Comparison of ENCODE assay signal across 16 cellular contexts in the genomic region with DNA sequence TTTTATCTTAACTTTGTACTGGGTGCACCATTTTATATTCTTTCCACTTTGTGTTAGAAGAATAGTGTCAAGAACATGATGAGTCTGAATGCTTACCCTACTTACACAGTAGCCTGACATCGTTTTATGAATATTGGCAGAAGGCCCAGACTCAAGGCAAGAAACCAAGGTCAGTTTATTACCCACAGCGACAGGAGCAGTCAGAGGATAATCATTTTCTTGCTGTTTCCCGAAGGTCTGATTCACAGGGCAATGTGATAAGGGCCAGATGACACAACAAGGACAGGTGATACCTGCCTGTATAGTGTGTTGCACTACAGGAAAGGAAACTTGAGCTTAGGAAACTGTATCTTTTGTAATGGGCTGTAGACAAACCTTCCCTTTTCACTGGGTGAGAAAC.
DNase-seq lines count a peak whose midpoint lies in the region; TF ChIP-seq lines count a peak whose summit lies in the region.
"Had no signal": no experiment of that assay in that cellular context is flagged by ENCODE, and none has a peak within 500 bp of the region (broad histone marks: within the 10 kb centered on the region; RNA-seq: fewer than 3 reads in every experiment).

No MANE protein-coding gene starts in this region.

- TF ChIP-seq CTCF in BE2C (IDR thresholded peaks at IDR 0.05; ENCODE audit: low read depth, low read length) (no peak), lower leg skin (IDR thresholded peaks at IDR 0.05) (no peak)

- no peaks in the 10 kb centered on the region for H3K27me3 ChIP-seq in BE2C
- H3K27me3 ChIP-seq: esophagus squamous epithelium had no signal

- no peak overlapping the region for H3K4me3 ChIP-seq in BE2C (ENCODE audit: low read depth, low read length)
- H3K4me3 ChIP-seq in lower leg skin (ENCODE audit: low read depth, poor library complexity, severe bottlenecking), result no peak overlapping the region
- H3K4me3 ChIP-seq: esophagus squamous epithelium had no signal

- peak; percentile 11 for DNase-seq in BE2C
- DNase-seq in HT1080 (ENCODE audit: low read depth), result peak; percentile 66
- peak; percentile 41 for DNase-seq in amniotic epithelial cell (ENCODE audit: low read depth)
- peak; percentile 32 for DNase-seq in left kidney (ENCODE audit: low read depth, low spot score)
- DNase-seq in activated CD4-positive, alpha-beta T cell treated with anti-CD3 and anti-CD28 coated beads for 48 hours, result no peak
- no peak for DNase-seq in lower leg skin (ENCODE audit: low spot score in 2 of 2)
- DNase-seq in cardiac septum (ENCODE audit: low spot score), result no peak
- DNase-seq in DMS114 treated with DMSO at 0.1 percent for 48 hours (lab: John Stamatoyannopoulos, UW; ENCODE audit: unreplicated experiment), result no peak
- DNase-seq: activated CD4-positive, alpha-beta T cell treated with anti-CD3 and anti-CD28 coated beads, Interleukin-2, amount 50 U/mL, for 48 hours; Caco-2; dermis blood vessel endothelial cell; esophagus squamous epithelium; IMR-90; NCI-H1694; NCI-H774; stimulated activated naive CD8-positive, alpha-beta T cell treated with anti-CD3 and anti-CD28 coated beads, Interleukin-15, Interleukin-2, amounts not matched to agents 100 U/mL and 50 U/mL, for 24 hours had no signal

- TF ChIP-seq POLR2A in lower leg skin (IDR thresholded peaks at IDR 0.05), result no peak

- WGBS in lower leg skin, 2 donors, result 19 to 67% methylated on average over 3 of the region's 3 CpGs

- intact Hi-C loops in lower leg skin (cut with DNase I; ENCODE audit: low total_unique reads), result no loop called here
- intact Hi-C loops in cardiac septum (cut with DNase I), result no loop called here

- no peaks in the 10 kb centered on the region for H3K36me3 ChIP-seq in BE2C
- H3K36me3 ChIP-seq: esophagus squamous epithelium had no signal

- H3K9me3 ChIP-seq in BE2C, result no peaks in the 10 kb centered on the region
- H3K9me3 ChIP-seq: Caco-2, esophagus squamous epithelium had no signal

- peaks cover 9% of the 10 kb centered on the region for H3K4me1 ChIP-seq in BE2C
- H3K4me1 ChIP-seq: Caco-2, esophagus squamous epithelium had no signal

Comparison
In these comparisons a context has a peak if more than half of its experiments do, and no peak if none do; other contexts are left out.
1. DNase-seq: peak in BE2C (single experiment), HT1080 (single experiment), amniotic epithelial cell (single experiment) and left kidney (single experiment); none in activated CD4-positive, alpha-beta T cell treated with anti-CD3 and anti-CD28 coated beads for 48 hours (single experiment), lower leg skin (0 of 2), cardiac septum (single experiment) and DMS114 treated with DMSO at 0.1 percent for 48 hours (single experiment).